In the genomic region with DNA sequence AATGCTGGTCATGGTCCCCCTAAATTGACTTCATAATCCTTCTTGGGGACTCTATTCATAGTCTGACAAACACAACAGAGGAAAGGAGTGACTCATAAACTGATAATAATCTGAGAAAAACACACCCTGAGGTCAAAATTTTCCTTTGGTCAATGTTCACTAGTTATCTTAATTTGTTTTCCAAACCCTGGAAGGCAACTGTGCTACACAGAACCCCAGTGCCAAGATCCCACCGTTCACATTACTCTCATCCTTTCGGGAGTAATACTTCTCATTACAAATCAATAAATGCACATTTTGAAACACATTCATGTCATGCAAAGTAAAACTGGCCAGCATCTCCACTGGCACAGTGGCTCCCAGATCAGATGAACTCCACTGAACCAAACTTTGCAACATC, we compare ENCODE assay signal across 1 cellular context.
TF ChIP-seq lines count a peak whose summit lies in the region.

No MANE protein-coding gene starts in this region.

TF ChIP-seq in endothelial cell of umbilical vein, 7 proteins besides CTCF, POLR2A, EP300 and RAD21:
- TF ChIP-seq JUN (IDR thresholded peaks at IDR 0.05; ENCODE audit: borderline replicate concordance, insufficient read depth, insufficient read length, low read depth) (peak; percentile 87), FOS (IDR thresholded peaks at IDR 0.05; ENCODE audit: borderline replicate concordance, insufficient read depth, low read length) (peak; percentile 45), GATA2 (IDR thresholded peaks at IDR 0.05; ENCODE audit: insufficient read depth, insufficient read length, low read depth, low read length) (peak; percentile 84), POLR2AphosphoS5 (IDR thresholded peaks at IDR 0.05; ENCODE audit: insufficient read depth, low read depth, low read length) (no peak), MAX (IDR thresholded peaks at IDR 0.05; ENCODE audit: insufficient read depth, insufficient read length) (no peak)
TF ChIP-seq in endothelial cell of umbilical vein: peak in this region for 3.
